In genomic region chr11:45158891-45159605, GRCh38 we compare ENCODE assay signal across 17 cellular contexts. TPM values are rescaled to one million over a fixed set of nuclear protein-coding genes. Genes with fewer than 3 reads are reported as not detected.
DNase-seq lines count a peak whose midpoint lies in the region; ATAC-seq and TF ChIP-seq lines count a peak whose summit lies in the region.
"Had no signal": no experiment of that assay in that cellular context is flagged by ENCODE, and none has a peak within 500 bp of the region (broad histone marks: within the 10 kb centered on the region; RNA-seq: fewer than 3 reads in every experiment).

No MANE protein-coding gene starts in this region.

- H3K4me3 ChIP-seq in osteoblast (ENCODE audit: insufficient read depth, low read length) (no peak overlapping the region), tibial nerve (no peak overlapping the region)

- peak overlapping the region; percentile 75 for H3K27ac ChIP-seq in RWPE1
- H3K27ac ChIP-seq in osteoblast (ENCODE audit: low read depth, low read length) = no peak overlapping the region
- H3K27ac ChIP-seq in tibial nerve = peak overlapping the region; percentile 37 to 90 (median 60)

- peaks cover 2% of the 10 kb centered on the region for H3K27me3 ChIP-seq in osteoblast (ENCODE audit: insufficient read depth, low read length)
- no peaks in the 10 kb centered on the region for H3K27me3 ChIP-seq in tibial nerve

- H3K4me1 ChIP-seq in osteoblast (ENCODE audit: insufficient read depth, low read length) (peaks cover 14% of the 10 kb centered on the region), tibial nerve (peaks cover 0 to 84% (median 40%) of the 10 kb centered on the region in 4 donors)

- CTCF ChIA-PET in RWPE1 (lab: Yijun Ruan, JAX) = interaction anchor here (0.5 kb wide), 1 partner anchor 233 kb away, joined by 4 read pairs; no protein-coding TSS in a partner anchor
- CTCF ChIA-PET in activated CD4-positive, alpha-beta T cell treated with anti-CD3 and anti-CD28 coated beads for 36 hours (lab: Charles Lee) = interaction anchor here (0.6 to 2.0 kb wide), 3 partner anchors 17 to 54 kb away, joined by 4 to 5 read pairs (median 4); no protein-coding TSS in a partner anchor

- H3K9me3 Mint-ChIP-seq in activated CD4-positive, alpha-beta T cell treated with anti-CD3 and anti-CD28 coated beads for 36 hours (ENCODE audit: low read depth) = no peaks in the 10 kb centered on the region
- H3K9me3 Mint-ChIP-seq in HFFc6 = no peaks in the 10 kb centered on the region
- H3K9me3 Mint-ChIP-seq: natural killer cell treated with Interleukin-12 subunit alpha and Interleukin-12 subunit beta and Interleukin-15 and Interleukin-18, amount 100 ng/mL, for 72 hours; WTC11 had no signal

- peaks cover under 1% of the 10 kb centered on the region for H3K4me1 Mint-ChIP-seq in activated CD4-positive, alpha-beta T cell treated with anti-CD3 and anti-CD28 coated beads for 36 hours
- H3K4me1 Mint-ChIP-seq in HFFc6 (ENCODE audit: low read depth) = no peaks in the 10 kb centered on the region

- 51 to 62% methylated on average over 13 of the region's 13 CpGs for WGBS in tibial nerve, 2 donors

- peaks cover 57% of the 10 kb centered on the region for H4K20me1 ChIP-seq in osteoblast (ENCODE audit: insufficient read depth, low read length)

- no peak overlapping the region for H3K4me3 Mint-ChIP-seq in activated CD4-positive, alpha-beta T cell treated with anti-CD3 and anti-CD28 coated beads for 36 hours
- H3K4me3 Mint-ChIP-seq in HFFc6 = no peak overlapping the region
- H3K4me3 Mint-ChIP-seq: natural killer cell treated with Interleukin-12 subunit alpha and Interleukin-12 subunit beta and Interleukin-15 and Interleukin-18, amount 100 ng/mL, for 72 hours; WTC11 had no signal

- TF ChIP-seq POLR2A in tibial nerve (IDR thresholded peaks at IDR 0.05) = no peak

- intact Hi-C loops in cardiac septum (cut with DNase I) = no loop called here
- intact Hi-C loops in activated CD4-positive, alpha-beta T cell treated with anti-CD3 and anti-CD28 coated beads for 36 hours (cut with DNase I, micrococcal nuclease) = no loop called here

- H3K36me3 ChIP-seq in osteoblast (ENCODE audit: insufficient read depth, low read length) (no peaks in the 10 kb centered on the region), tibial nerve (no peaks in the 10 kb centered on the region)

- no peak for TF ChIP-seq EP300 in tibial nerve (IDR thresholded peaks at IDR 0.05)

- no peak overlapping the region for H3K4me2 ChIP-seq in osteoblast (ENCODE audit: insufficient read depth, low read length)

- no peak overlapping the region for H3K27ac Mint-ChIP-seq in activated CD4-positive, alpha-beta T cell treated with anti-CD3 and anti-CD28 coated beads for 36 hours
- H3K27ac Mint-ChIP-seq in HFFc6 = no peak overlapping the region
- H3K27ac Mint-ChIP-seq: natural killer cell treated with Interleukin-12 subunit alpha and Interleukin-12 subunit beta and Interleukin-15 and Interleukin-18, amount 100 ng/mL, for 72 hours; WTC11 had no signal

- H2AFZ ChIP-seq in osteoblast (ENCODE audit: low read length) = no peak overlapping the region

- POLR2A ChIA-PET in RWPE1 (lab: Yijun Ruan, JAX; ENCODE audit: low non-redundant PET) = no interaction called here
- POLR2A ChIA-PET in activated CD4-positive, alpha-beta T cell treated with anti-CD3 and anti-CD28 coated beads for 36 hours (lab: Charles Lee) = no interaction called here

- TF ChIP-seq CTCF in RWPE1 (conservative IDR thresholded peaks at IDR 0.05; ENCODE audit: low read depth) (no peak), osteoblast (IDR thresholded peaks at IDR 0.05; ENCODE audit: extremely low read depth, low read depth, low read length) (no peak), tibial nerve (IDR thresholded peaks at IDR 0.05) (no peak), HFFc6 (IDR thresholded peaks at IDR 0.05) (no peak)

- no peaks in the 10 kb centered on the region for H3K27me3 Mint-ChIP-seq in activated CD4-positive, alpha-beta T cell treated with anti-CD3 and anti-CD28 coated beads for 36 hours
- H3K27me3 Mint-ChIP-seq in HFFc6 (ENCODE audit: insufficient read depth) = peaks cover 15% of the 10 kb centered on the region
- H3K27me3 Mint-ChIP-seq: natural killer cell treated with Interleukin-12 subunit alpha and Interleukin-12 subunit beta and Interleukin-15 and Interleukin-18, amount 100 ng/mL, for 72 hours had no signal

- H3K9me3 ChIP-seq in osteoblast (ENCODE audit: low read depth, low read length) (no peaks in the 10 kb centered on the region), tibial nerve (no peaks in the 10 kb centered on the region)

- DNase-seq in RWPE1 (ENCODE audit: low spot score) = no peak
- peak; percentile 71 for DNase-seq in cardiac septum (ENCODE audit: low spot score)
- DNase-seq in osteoblast (ENCODE audit: insufficient read length, low spot score, missing footprints) = peak; percentile 55
- DNase-seq in tibial nerve (ENCODE audit: low spot score in 2 of 2) = no peak
- no peak for DNase-seq in activated CD4-positive, alpha-beta T cell treated with anti-CD3 and anti-CD28 coated beads for 36 hours
- no peak for DNase-seq in GF-D8 (lab: John Stamatoyannopoulos, UW)
- no peak for DNase-seq in RKO (ENCODE audit: low spot score)
- DNase-seq in HFFc6 = no peak
- DNase-seq: activated gamma-delta T cell; dermis blood vessel endothelial cell; H7; left colon; MV-4-11; RPMI8226; stimulated activated CD4-positive, alpha-beta T cell treated with anti-CD3 and anti-CD28 coated beads, Interleukin-4, amount 100 ng/mL, for 24 hours had no signal

- H3K79me2 ChIP-seq in osteoblast (ENCODE audit: insufficient read depth, low read length) = no peaks in the 10 kb centered on the region

- no peak for ATAC-seq in activated CD4-positive, alpha-beta T cell treated with anti-CD3 and anti-CD28 coated beads for 36 hours
- ATAC-seq: WTC11 had no signal

- H3K36me3 Mint-ChIP-seq in activated CD4-positive, alpha-beta T cell treated with anti-CD3 and anti-CD28 coated beads for 36 hours (ENCODE audit: low read depth) = no peaks in the 10 kb centered on the region
- no peaks in the 10 kb centered on the region for H3K36me3 Mint-ChIP-seq in HFFc6 (ENCODE audit: low read depth)
- H3K36me3 Mint-ChIP-seq: natural killer cell treated with Interleukin-12 subunit alpha and Interleukin-12 subunit beta and Interleukin-15 and Interleukin-18, amount 100 ng/mL, for 72 hours; WTC11 had no signal

RNA-seq across cellular contexts. Expression of gene PRDM11, which starts 12.6 kb away (rescaled TPM):
- 20.7 TPM for total RNA-seq in cardiac septum
- total RNA-seq in osteoblast = 5.4 and 6.8 TPM in 2 replicates
- total RNA-seq in tibial nerve = 10 to 100 TPM; 17.5 to 26.1 (median 25.8) TPM
- total RNA-seq in activated CD4-positive, alpha-beta T cell treated with anti-CD3 and anti-CD28 coated beads for 36 hours = under 1 TPM; 0.61 to 0.94 TPM
- total RNA-seq in HFFc6 (2021; fragmentation: NEBNext Ultra II Directional; extraction: Animal tissue kit (Norgen Biotek cat#: 25700)) = 1 to 10 TPM; 2.0 to 5.6 (median 2.7) TPM

Comparison
In these comparisons a context has a peak if more than half of its experiments do, and no peak if none do; other contexts are left out.
1. DNase-seq: peak in cardiac septum (single experiment) and osteoblast (single experiment); none in RWPE1 (single experiment), tibial nerve (0 of 2), activated CD4-positive, alpha-beta T cell treated with anti-CD3 and anti-CD28 coated beads for 36 hours (single experiment), GF-D8 (single experiment), RKO (single experiment) and HFFc6 (single experiment).